8 cellular contexts compared by ENCODE assay signal in genomic region chr7:73005693-73006447, GRCh38. TPM values are rescaled to one million over a fixed set of nuclear protein-coding genes. Genes with fewer than 3 reads are reported as not detected.
A peak's percentile ranks its signal among the peaks of the same experiment; 100 is the strongest.
DNase-seq lines count a peak whose midpoint lies in the region; ATAC-seq, FAIRE-seq and TF ChIP-seq lines count a peak whose summit lies in the region.
"Not testable (repeated sequence)": the region's sequence is repeated elsewhere in the genome, so short reads cannot be mapped to it uniquely, and the experiment has no call there.

No MANE protein-coding gene starts in this region.

- SMC1A ChIA-PET in GM12878 (lab: Charles Lee; ENCODE audit: uncharacterized antibody, unreplicated experiment) = not testable (repeated sequence)

- not testable (repeated sequence) for BruUV-seq in GM12878 (replicated peaks; lab: Mats Ljungman, UMichigan)

- peak overlapping the region; percentile 98 for H3K27ac ChIP-seq in HL-60 (replicated peaks)
- peak overlapping the region; percentile 61 for H3K27ac ChIP-seq in GM12878 (ENCODE audit: control insufficient read depth, insufficient read depth)
- H3K27ac ChIP-seq in left ventricle myocardium inferior (replicated peaks) = peak overlapping the region; percentile 94
- H3K27ac ChIP-seq in ovary = peak overlapping the region in 1 of 2 donors; percentile 72

- RAD21 ChIA-PET in GM12878 (lab: Charles Lee; ENCODE audit: unreplicated experiment) = not testable (repeated sequence)

- POLR2A ChIA-PET in GM12878 (lab: Charles Lee) = not testable (repeated sequence)

- H3K27me3 ChIP-seq in HL-60 (ENCODE audit: insufficient read depth, poor library complexity, severe bottlenecking); GM12878 (replicated peaks in 1 of 2; ENCODE audit: control insufficient read depth in 2 of 2, insufficient read depth in 2 of 2, low read length in 1 of 2); left ventricle myocardium inferior (ENCODE audit: low read depth); ovary: not testable (repeated sequence)

- peak overlapping the region; percentile 98 for H3K27ac Mint-ChIP-seq in stimulated activated effector memory CD8-positive, alpha-beta T cell treated with anti-CD3 and anti-CD28 coated beads, Interleukin-12 subunit alpha, Interleukin-12 subunit beta, amount 100 ng/mL, for 72 hours

- CTCF ChIA-PET in GM12878 (lab: Yijun Ruan, JAX) = not testable (repeated sequence)

- not testable (repeated sequence) for H4K20me1 ChIP-seq in GM12878 (ENCODE audit: control insufficient read depth, insufficient read depth)

- not testable (repeated sequence) for H3K4me1 Mint-ChIP-seq in stimulated activated effector memory CD8-positive, alpha-beta T cell treated with anti-CD3 and anti-CD28 coated beads, Interleukin-12 subunit alpha, Interleukin-12 subunit beta, amount 100 ng/mL, for 72 hours

- in situ Hi-C loops in GM12878 (cut with MboI) = not testable (repeated sequence)

- H2AFZ ChIP-seq in GM12878 (ENCODE audit: control insufficient read depth, low read depth, low read length) = peak overlapping the region; percentile 89

- peak overlapping the region; percentile 87 for H3K4me3 Mint-ChIP-seq in stimulated activated effector memory CD8-positive, alpha-beta T cell treated with anti-CD3 and anti-CD28 coated beads, Interleukin-12 subunit alpha, Interleukin-12 subunit beta, amount 100 ng/mL, for 72 hours

- not testable (repeated sequence) for TF ChIP-seq EP300 in GM12878 (IDR thresholded peaks at IDR 0.05; ENCODE audit: borderline replicate concordance in 1 of 2, control insufficient read depth in 1 of 2, low read depth in 2 of 2, low read length in 2 of 2); ovary (IDR thresholded peaks at IDR 0.05)

- TF ChIP-seq RAD21 in GM12878 (IDR thresholded peaks at IDR 0.05; ENCODE audit: insufficient read depth, low read depth, low read length) = not testable (repeated sequence)

- peak overlapping the region; percentile 38 for H3K4me3 ChIP-seq in HL-60 (replicated peaks; ENCODE audit: insufficient read depth, low read length)
- H3K4me3 ChIP-seq in GM12878 = peak overlapping the region; percentile 67; the same call in 1 of the 2 replicates
- H3K4me3 ChIP-seq in left ventricle myocardium inferior = peak overlapping the region; percentile 77
- peak overlapping the region; percentile 77 for H3K4me3 ChIP-seq in ovary

- FAIRE-seq in GM12878 (lab: Jason Lieb, UNC) = not testable (repeated sequence)

- under 1% methylated on average over 47 of the region's 66 CpGs for WGBS in GM12878 (ENCODE audit: insufficient coverage, insufficient replicate concordance, low lambda C conversion rate, missing lambda C conversion rate)
- WGBS in ovary, 3 donors = 0% methylated on average over 27 to 48 of the region's 66 CpGs

- H3K9ac ChIP-seq in GM12878 (ENCODE audit: control insufficient read depth, insufficient read depth, low read length) = peak overlapping the region; percentile 60

- not testable (repeated sequence) for TF ChIP-seq CTCF in HL-60 (IDR thresholded peaks at IDR 0.05; ENCODE audit: insufficient read depth, low read length); GM12878 (IDR thresholded peaks at IDR 0.05 in 2 of 3, conservative IDR thresholded peaks at IDR 0.05 in 1 of 3; ENCODE audit: control insufficient read depth in 2 of 3, extremely low read depth in 1 of 3, insufficient read depth in 1 of 3, low read depth in 3 of 3, low read length in 3 of 3); left ventricle myocardium inferior (IDR thresholded peaks at IDR 0.05; ENCODE audit: borderline replicate concordance); ovary (IDR thresholded peaks at IDR 0.05)

- not testable (repeated sequence) for H3K4me2 ChIP-seq in GM12878 (ENCODE audit: control insufficient read depth, insufficient read depth)

- H3K9me3 Mint-ChIP-seq in stimulated activated effector memory CD8-positive, alpha-beta T cell treated with anti-CD3 and anti-CD28 coated beads, Interleukin-12 subunit alpha, Interleukin-12 subunit beta, amount 100 ng/mL, for 72 hours = not testable (repeated sequence)

- H3K9me3 ChIP-seq in GM12878 (replicated peaks; ENCODE audit: control insufficient read depth, insufficient read depth, low read length); left ventricle myocardium inferior (replicated peaks); ovary: not testable (repeated sequence)

- not testable (repeated sequence) for H3K79me2 ChIP-seq in GM12878 (ENCODE audit: control insufficient read depth, insufficient read depth, low read length)

- DNase-seq in ELF-1 (ENCODE audit: low read depth, low spot score) (peak; percentile 97), HL-60 (ENCODE audit: low read depth in 1 of 2, low spot score in 1 of 2) (peak in 1 of 2 experiments; percentile 96), left ventricle myocardium inferior (peak; percentile 87), ovary (peak; percentile 86 to 92 (median 90))
- DNase-seq in activated CD4-positive, CD25-positive, alpha-beta regulatory T cell treated with anti-CD3 and anti-CD28 coated beads, Interleukin-2, amount 50 U/mL, for 16 hours (ENCODE audit: low read depth, low spot score) = peak; percentile 80
- not testable (repeated sequence) for DNase-seq in GM12878 (ENCODE audit: low read depth, low spot score)
- DNase-seq in stimulated activated effector memory CD8-positive, alpha-beta T cell treated with anti-CD3 and anti-CD28 coated beads, Interleukin-12 subunit alpha, Interleukin-12 subunit beta, amount 100 ng/mL, for 72 hours (ENCODE audit: low spot score in 2 of 2) = peak; percentile 79 to 99

- H3K4me1 ChIP-seq in GM12878 (ENCODE audit: control insufficient read depth, insufficient read depth, low read length); ovary (ENCODE audit: insufficient read depth): not testable (repeated sequence)
- peaks cover 13% of the 10 kb centered on the region for H3K4me1 ChIP-seq in left ventricle myocardium inferior

- peak; percentile 69 for TF ChIP-seq POLR2A in GM12878 (IDR thresholded peaks at IDR 0.05; ENCODE audit: low read depth, low read length)
- TF ChIP-seq POLR2A in ovary (IDR thresholded peaks at IDR 0.05) = peak; percentile 87

- intact Hi-C loops in GM12878 (cut with micrococcal nuclease; ENCODE audit: unreplicated experiment); left ventricle myocardium inferior (cut with micrococcal nuclease); ovary (cut with DNase I): not testable (repeated sequence)

- not testable (repeated sequence) for H3K36me3 ChIP-seq in GM12878 (ENCODE audit: control insufficient read depth in 2 of 2, insufficient read depth in 2 of 2, low read length in 1 of 2); left ventricle myocardium inferior; ovary

- ATAC-seq in GM21723 (IDR thresholded peaks at IDR 0.05; ENCODE audit: unreplicated experiment) (peak; percentile 84), GM12878 (peak; percentile 92)
- ATAC-seq in stimulated activated effector memory CD8-positive, alpha-beta T cell treated with anti-CD3 and anti-CD28 coated beads, Interleukin-12 subunit alpha, Interleukin-12 subunit beta, amount 100 ng/mL, for 72 hours = peak; percentile 93

- H3K36me3 Mint-ChIP-seq in stimulated activated effector memory CD8-positive, alpha-beta T cell treated with anti-CD3 and anti-CD28 coated beads, Interleukin-12 subunit alpha, Interleukin-12 subunit beta, amount 100 ng/mL, for 72 hours = peaks cover 27% of the 10 kb centered on the region

RNA-seq across cellular contexts. Expression of gene SPDYE8, which starts 23.7 kb away (rescaled TPM):
- not detected in 2 replicates for total RNA-seq in GM12878 (2013; cell fraction: nucleolus; rRNA removed)
- total RNA-seq in GM12878 (2014; rRNA removed) = not detected in 2 replicates
- not detected in 2 replicates for total RNA-seq in GM12878 (2014; rRNA removed; fragmentation: Illumina TruSeq; extraction: Trizol)
- total RNA-seq in GM12878 (2021) = not detected in 2 replicates
- polyA plus RNA-seq in GM12878 (2011; ENCODE audit: low read depth) = 0.17 TPM
- not detected in 2 replicates for polyA plus RNA-seq in GM12878 (2011; rRNA removed)
- polyA plus RNA-seq in GM12878 (2011; cell fraction: cytosol; rRNA removed) = not detected in 2 replicates
- polyA plus RNA-seq in GM12878 (2011; cell fraction: nucleus; rRNA removed) = not detected in 2 replicates
- 0.14 and 0.27 TPM in 2 replicates for polyA plus RNA-seq in GM12878 (2012)
- not detected in 2 replicates for polyA plus RNA-seq in GM12878 (2014; fragmentation: Illumina TruSeq; extraction: Trizol)
- under 1 TPM in 1 of 2 experiments, not detected in 1; 0.11 TPM for polyA plus RNA-seq in GM12878 (2014; fragmentation: Nextera tagmentation; extraction: Ambion mirVana)
- 0.04 TPM in 1 of 2 replicates, not detected in the other for polyA plus RNA-seq in GM12878 (2014; rRNA removed)
- polyA plus RNA-seq in GM12878 (2016; fragmentation: Nextera tagmentation; extraction: Ambion mirVana) = under 1 TPM; 0.58 to 0.83 TPM
- not detected in 2 replicates for polyA minus RNA-seq in GM12878 (2011; rRNA and poly(A)+ RNA removed)
- polyA minus RNA-seq in GM12878 (2011; cell fraction: cytosol; rRNA and poly(A)+ RNA removed) = not detected in 2 replicates
- polyA minus RNA-seq in GM12878 (2011; cell fraction: nucleus; rRNA and poly(A)+ RNA removed) = not detected in 2 replicates
- total RNA-seq in left ventricle myocardium inferior = not detected
- total RNA-seq in ovary = not detected
- polyA plus RNA-seq in ovary = under 1 TPM in 1 of 2 donors, not detected in 1; 0.10 TPM

RNA-seq across cellular contexts. Expression of gene TRIM74, which starts 36.6 kb away (rescaled TPM):
- 0.93 and 2.3 TPM in 2 replicates for total RNA-seq in GM12878 (2013; cell fraction: nucleolus; rRNA removed)
- 0.11 TPM in 1 of 2 replicates, not detected in the other for total RNA-seq in GM12878 (2014; rRNA removed)
- total RNA-seq in GM12878 (2014; rRNA removed; fragmentation: Illumina TruSeq; extraction: Trizol) = not detected in 2 replicates
- 0.31 TPM in 1 of 2 replicates, not detected in the other for total RNA-seq in GM12878 (2021)
- polyA plus RNA-seq in GM12878 (2011; ENCODE audit: low read depth) = not detected
- 0.10 and 0.24 TPM in 2 replicates for polyA plus RNA-seq in GM12878 (2011; rRNA removed)
- not detected in 2 replicates for polyA plus RNA-seq in GM12878 (2011; cell fraction: cytosol; rRNA removed)
- 0.79 and 0.88 TPM in 2 replicates for polyA plus RNA-seq in GM12878 (2011; cell fraction: nucleus; rRNA removed)
- polyA plus RNA-seq in GM12878 (2012) = 0.37 TPM in 1 of 2 replicates, not detected in the other
- polyA plus RNA-seq in GM12878 (2014; fragmentation: Illumina TruSeq; extraction: Trizol) = not detected in 2 replicates
- polyA plus RNA-seq in GM12878 (2014; fragmentation: Nextera tagmentation; extraction: Ambion mirVana) = not detected
- 0.19 TPM in 1 of 2 replicates, not detected in the other for polyA plus RNA-seq in GM12878 (2014; rRNA removed)
- polyA plus RNA-seq in GM12878 (2016; fragmentation: Nextera tagmentation; extraction: Ambion mirVana) = under 1 TPM; 0.11 to 0.48 TPM
- not detected in 2 replicates for polyA minus RNA-seq in GM12878 (2011; rRNA and poly(A)+ RNA removed)
- polyA minus RNA-seq in GM12878 (2011; cell fraction: cytosol; rRNA and poly(A)+ RNA removed) = not detected in 2 replicates
- not detected in 2 replicates for polyA minus RNA-seq in GM12878 (2011; cell fraction: nucleus; rRNA and poly(A)+ RNA removed)
- total RNA-seq in left ventricle myocardium inferior = not detected
- total RNA-seq in ovary = 1 to 10 TPM in 1 of 7 donors, under 1 TPM in 6; 0.23 to 1.2 (median 0.60) TPM
- under 1 TPM in 1 of 2 donors, not detected in 1; 0.63 TPM for polyA plus RNA-seq in ovary

RNA-seq across cellular contexts. Expression of gene SPDYE11, which starts 51.8 kb away (rescaled TPM):
- 0.27 TPM in 1 of 2 replicates, not detected in the other for total RNA-seq in GM12878 (2013; cell fraction: nucleolus; rRNA removed)
- total RNA-seq in GM12878 (2014; rRNA removed) (not detected in 2 replicates), GM12878 (2014; rRNA removed; fragmentation: Illumina TruSeq; extraction: Trizol) (not detected in 2 replicates), GM12878 (2021) (not detected in 2 replicates), left ventricle myocardium inferior (not detected), ovary (not detected)
- 0.38 TPM for polyA plus RNA-seq in GM12878 (2011; ENCODE audit: low read depth)
- polyA plus RNA-seq in GM12878 (2011; rRNA removed) (not detected in 2 replicates), GM12878 (2014; fragmentation: Illumina TruSeq; extraction: Trizol) (not detected in 2 replicates), GM12878 (2014; fragmentation: Nextera tagmentation; extraction: Ambion mirVana) (under 1 TPM; 0.09 to 0.61 TPM), GM12878 (2014; rRNA removed) (0.04 TPM in 1 of 2 replicates, not detected in the other), GM12878 (2016; fragmentation: Nextera tagmentation; extraction: Ambion mirVana) (1 to 10 TPM; 1.8 TPM), ovary (under 1 TPM in 1 of 2 donors, not detected in 1; 0.11 TPM)
- polyA plus RNA-seq in GM12878 (2011; cell fraction: cytosol; rRNA removed) = not detected in 2 replicates
- polyA plus RNA-seq in GM12878 (2011; cell fraction: nucleus; rRNA removed) = not detected in 2 replicates
- polyA plus RNA-seq in GM12878 (2012) = 0.27 and 0.32 TPM in 2 replicates
- polyA minus RNA-seq in GM12878 (2011; rRNA and poly(A)+ RNA removed) = not detected in 2 replicates
- not detected in 2 replicates for polyA minus RNA-seq in GM12878 (2011; cell fraction: cytosol; rRNA and poly(A)+ RNA removed)
- polyA minus RNA-seq in GM12878 (2011; cell fraction: nucleus; rRNA and poly(A)+ RNA removed) = not detected in 2 replicates
